In the genomic region with DNA sequence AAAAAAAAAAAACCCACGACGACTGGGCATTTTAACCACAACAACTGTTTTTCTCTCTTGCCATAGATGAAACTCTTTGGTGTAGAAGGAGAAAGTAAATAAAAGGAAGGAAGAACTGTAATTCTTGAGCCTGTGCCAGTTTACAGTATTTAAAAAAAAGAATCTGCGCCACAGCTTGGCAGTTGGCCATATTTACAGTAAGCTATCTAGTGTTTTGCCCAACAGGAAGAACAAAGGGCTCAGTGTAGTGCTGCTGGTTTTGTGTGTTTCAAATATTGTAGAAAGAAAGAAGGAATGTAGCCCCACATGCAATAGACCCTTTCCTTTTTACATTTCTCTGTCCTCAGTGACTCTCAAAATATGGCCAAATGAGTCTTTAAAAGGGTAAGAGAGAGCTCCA, we compare ENCODE assay signal across 8 cellular contexts.
DNase-seq lines count a peak whose midpoint lies in the region; ATAC-seq and TF ChIP-seq lines count a peak whose summit lies in the region.

No MANE protein-coding gene starts in this region.

- ATAC-seq in activated naive CD8-positive, alpha-beta T cell treated with anti-CD3 and anti-CD28 coated beads, Interleukin-2, amount 10 ng/mL, durations not matched to agents 7 days and 5 days (ENCODE audit: low read depth) = peak; percentile 42
- ATAC-seq in GM19035 (IDR thresholded peaks at IDR 0.05; ENCODE audit: unreplicated experiment) (no peak), GM19467 (IDR thresholded peaks at IDR 0.05; ENCODE audit: unreplicated experiment) (no peak)

- peaks cover 2% of the 10 kb centered on the region for H3K36me3 Mint-ChIP-seq in activated naive CD8-positive, alpha-beta T cell treated with anti-CD3 and anti-CD28 coated beads, Interleukin-2, amount 10 ng/mL, durations not matched to agents 7 days and 5 days

- no peaks in the 10 kb centered on the region for H3K9me2 ChIP-seq in hepatocyte (replicated peaks; ENCODE audit: insufficient read depth)

- DNase-seq in COR-L47 (lab: John Stamatoyannopoulos, UW) (peak; percentile 92), LNCaP clone FGC (ENCODE audit: low read depth) (peak; percentile 70), hepatocyte (ENCODE audit: low spot score) (peak; percentile 40), suprapubic skin (ENCODE audit: low spot score in 2 of 2) (no peak), erythroblast (lab: John Stamatoyannopoulos, UW) (no peak)
- no peak for DNase-seq in activated naive CD8-positive, alpha-beta T cell treated with anti-CD3 and anti-CD28 coated beads, Interleukin-2, amount 10 ng/mL, durations not matched to agents 7 days and 5 days

- TF ChIP-seq EP300 in suprapubic skin (IDR thresholded peaks at IDR 0.05) = no peak

- H3K27me3 Mint-ChIP-seq in activated naive CD8-positive, alpha-beta T cell treated with anti-CD3 and anti-CD28 coated beads, Interleukin-2, amount 10 ng/mL, durations not matched to agents 7 days and 5 days = peaks cover 2% of the 10 kb centered on the region

- H3K79me2 ChIP-seq in hepatocyte = no peaks in the 10 kb centered on the region

- peak overlapping the region; percentile 45 for H3K4me2 ChIP-seq in hepatocyte

- no peaks in the 10 kb centered on the region for H4K20me1 ChIP-seq in hepatocyte (ENCODE audit: insufficient read depth, poor library complexity, severe bottlenecking)

- peak overlapping the region; percentile 9 for H3K4me3 ChIP-seq in LNCaP clone FGC (ENCODE audit: low read depth, low read length)
- no peak overlapping the region for H3K4me3 ChIP-seq in hepatocyte
- H3K4me3 ChIP-seq in suprapubic skin = peak overlapping the region; percentile 19

- no peaks in the 10 kb centered on the region for H3K4me1 ChIP-seq in hepatocyte (ENCODE audit: insufficient read depth)
- peaks cover 6% of the 10 kb centered on the region for H3K4me1 ChIP-seq in suprapubic skin

- TF ChIP-seq POLR2A in suprapubic skin (IDR thresholded peaks at IDR 0.05) = no peak
- no peak for TF ChIP-seq POLR2A in erythroblast (IDR thresholded peaks at IDR 0.05; ENCODE audit: low read length)

- 49% methylated on average over 3 of the region's 3 CpGs for WGBS in hepatocyte (ENCODE audit: low lambda C conversion rate, missing lambda C conversion rate)
- WGBS in suprapubic skin = 25% methylated on average over 3 of the region's 3 CpGs

- no peaks in the 10 kb centered on the region for H3K36me3 ChIP-seq in hepatocyte (replicated peaks; ENCODE audit: insufficient read depth, low read depth)
- no peaks in the 10 kb centered on the region for H3K36me3 ChIP-seq in suprapubic skin

- H2AFZ ChIP-seq in hepatocyte = no peak overlapping the region

- H3K9me3 ChIP-seq in hepatocyte (ENCODE audit: low read depth) = no peaks in the 10 kb centered on the region
- H3K9me3 ChIP-seq in suprapubic skin = no peaks in the 10 kb centered on the region

- H3K9me3 Mint-ChIP-seq in activated naive CD8-positive, alpha-beta T cell treated with anti-CD3 and anti-CD28 coated beads, Interleukin-2, amount 10 ng/mL, durations not matched to agents 7 days and 5 days = no peaks in the 10 kb centered on the region

- POLR2A ChIA-PET in activated naive CD8-positive, alpha-beta T cell treated with anti-CD3 and anti-CD28 coated beads, Interleukin-2, amount 10 ng/mL, durations not matched to agents 7 days and 5 days (lab: Charles Lee) = interaction anchor here (1.2 kb wide), 1 partner anchor 66 kb away, joined by 8 read pairs; a partner anchor contains a TSS

- H3K27ac ChIP-seq in hepatocyte (no peak overlapping the region), suprapubic skin (no peak overlapping the region)

- TF ChIP-seq CTCF in LNCaP clone FGC (IDR thresholded peaks at IDR 0.05; ENCODE audit: control insufficient read depth, extremely low read depth, insufficient read depth) = no peak
- no peak for TF ChIP-seq CTCF in hepatocyte (IDR thresholded peaks at IDR 0.05; ENCODE audit: poor library complexity)
- TF ChIP-seq CTCF in suprapubic skin (IDR thresholded peaks at IDR 0.05) = no peak

- peaks cover 7% of the 10 kb centered on the region for H3K4me1 Mint-ChIP-seq in activated naive CD8-positive, alpha-beta T cell treated with anti-CD3 and anti-CD28 coated beads, Interleukin-2, amount 10 ng/mL, durations not matched to agents 7 days and 5 days

- H3K27ac Mint-ChIP-seq in activated naive CD8-positive, alpha-beta T cell treated with anti-CD3 and anti-CD28 coated beads, Interleukin-2, amount 10 ng/mL, durations not matched to agents 7 days and 5 days = peak overlapping the region; percentile 77

- peak overlapping the region; percentile 58 for H3K4me3 Mint-ChIP-seq in activated naive CD8-positive, alpha-beta T cell treated with anti-CD3 and anti-CD28 coated beads, Interleukin-2, amount 10 ng/mL, durations not matched to agents 7 days and 5 days

- no peaks in the 10 kb centered on the region for H3K27me3 ChIP-seq in hepatocyte
- H3K27me3 ChIP-seq in suprapubic skin = no peaks in the 10 kb centered on the region

Comparison
In these comparisons a context has a peak if more than half of its experiments do, and no peak if none do; other contexts are left out.
1. DNase-seq: peak in COR-L47 (single experiment), LNCaP clone FGC (single experiment) and hepatocyte (single experiment); none in activated naive CD8-positive, alpha-beta T cell treated with anti-CD3 and anti-CD28 coated beads, Interleukin-2, amount 10 ng/mL, durations not matched to agents 7 days and 5 days (single experiment), suprapubic skin (0 of 2) and erythroblast (0 of 2).